12 cellular contexts compared by ENCODE assay signal in the genomic region with DNA sequence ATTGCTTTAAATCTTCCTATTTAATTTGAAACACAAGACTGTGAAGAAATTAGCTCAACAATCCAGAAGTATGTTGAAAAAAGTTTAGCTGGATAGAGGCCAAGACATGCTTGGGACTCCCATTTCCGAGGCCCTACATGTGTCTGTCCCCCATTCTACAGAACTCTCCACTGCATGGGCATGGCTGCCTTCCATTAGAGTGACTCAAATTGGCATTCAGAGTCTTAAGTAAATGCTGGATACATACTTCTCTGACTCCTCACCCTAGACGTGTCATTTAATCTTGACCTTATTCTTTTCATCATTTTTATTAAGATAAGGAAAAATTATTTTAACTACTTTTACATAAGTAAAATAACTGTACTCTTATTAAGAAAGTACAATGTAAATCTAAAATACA.
"Had no signal": no experiment of that assay in that cellular context is flagged by ENCODE, and none has a peak within 500 bp of the region (broad histone marks: within the 10 kb centered on the region; RNA-seq: fewer than 3 reads in every experiment).

No MANE protein-coding gene starts in this region.

- H3K4me1 Mint-ChIP-seq: activated naive CD4-positive, alpha-beta T cell treated with anti-CD3 and anti-CD28 coated beads, Interleukin-2, amount 50 U/mL, for 24 hours; immature natural killer cell; natural killer cell had no signal

- H3K36me3 Mint-ChIP-seq: activated naive CD4-positive, alpha-beta T cell treated with anti-CD3 and anti-CD28 coated beads, Interleukin-2, amount 50 U/mL, for 24 hours; immature natural killer cell; natural killer cell had no signal

- H3K4me1 ChIP-seq: right atrium auricular region, thyroid gland had no signal

- H3K27ac Mint-ChIP-seq: activated naive CD4-positive, alpha-beta T cell treated with anti-CD3 and anti-CD28 coated beads, Interleukin-2, amount 50 U/mL, for 24 hours; activated T-helper 2 cell treated with anti-CD3 and anti-CD28 coated beads, Interferon-gamma antibody, Interleukin-2, Interleukin-4, amounts not matched to agents 10 μg/mL and 5 μg/mL and 100 μg/mL, durations not matched to agents 14 hours and 24 hours and 36 hours; immature natural killer cell; natural killer cell had no signal

- H3K27ac ChIP-seq: right atrium auricular region, skin epidermis, thyroid gland had no signal

- H3K4me3 Mint-ChIP-seq: activated naive CD4-positive, alpha-beta T cell treated with anti-CD3 and anti-CD28 coated beads, Interleukin-2, amount 50 U/mL, for 24 hours; immature natural killer cell; natural killer cell had no signal

- H3K9me3 ChIP-seq: right atrium auricular region, thyroid gland had no signal

- H3K27me3 Mint-ChIP-seq: activated naive CD4-positive, alpha-beta T cell treated with anti-CD3 and anti-CD28 coated beads, Interleukin-2, amount 50 U/mL, for 24 hours had no signal

- ATAC-seq: activated CD4-positive, CD25-positive, alpha-beta regulatory T cell treated with anti-CD3 and anti-CD28 coated beads, Interleukin-2, amount 50 U/mL, for 24 hours; mucosa of descending colon; natural killer cell had no signal

- DNase-seq: amniotic stem cell, glutamatergic neuron, immature natural killer cell, mucosa of descending colon, natural killer cell, posterior cingulate gyrus, thyroid gland had no signal

- H3K36me3 ChIP-seq: right atrium auricular region, thyroid gland had no signal

- H3K9me3 Mint-ChIP-seq: activated naive CD4-positive, alpha-beta T cell treated with anti-CD3 and anti-CD28 coated beads, Interleukin-2, amount 50 U/mL, for 24 hours had no signal

- H3K27me3 ChIP-seq: right atrium auricular region, thyroid gland had no signal

- H3K4me3 ChIP-seq: mucosa of descending colon, right atrium auricular region, skin epidermis, thyroid gland had no signal
